In the genomic region with DNA sequence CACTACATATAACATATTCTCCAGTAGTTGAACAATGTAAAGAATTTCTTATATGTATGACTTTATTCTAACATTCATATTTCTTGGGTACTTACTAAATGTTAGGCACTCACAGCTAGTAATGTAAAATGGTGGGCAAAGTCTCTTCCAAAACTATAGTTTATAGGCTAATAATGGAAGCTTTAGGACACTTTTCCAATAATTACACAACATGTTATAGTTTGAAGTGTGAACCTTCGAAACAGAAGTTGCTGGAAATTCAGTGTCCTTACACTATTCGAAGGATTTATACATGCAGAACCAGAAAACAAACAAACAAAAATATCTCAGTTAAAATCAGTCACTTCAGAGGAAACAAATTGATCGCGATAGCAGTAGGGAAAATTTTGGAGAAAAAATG, we compare ENCODE assay signal across 7 cellular contexts.
"Had no signal": no experiment of that assay in that cellular context is flagged by ENCODE, and none has a peak within 500 bp of the region (broad histone marks: within the 10 kb centered on the region; RNA-seq: fewer than 3 reads in every experiment).

No MANE protein-coding gene starts in this region.

- H3K4me2 ChIP-seq: KMS-11 had no signal

- H3K27ac ChIP-seq: HL-60, KMS-11 had no signal

- ATAC-seq: HepG2, K562 had no signal

- H3K4me3 ChIP-seq: K562 had no signal

- DNase-seq: KBM-7, KG1 had no signal

- FAIRE-seq: HepG2, HTR-8/SVneo, K562 had no signal

- H3K9ac ChIP-seq: KMS-11 had no signal
